Comparison of ENCODE assay signal across 8 cellular contexts in genomic region chr17:59381716-59382570, GRCh38. TPM values are rescaled to one million over a fixed set of nuclear protein-coding genes. Genes with fewer than 3 reads are reported as not detected.
A peak's percentile ranks its signal among the peaks of the same experiment; 100 is the strongest.
DNase-seq lines count a peak whose midpoint lies in the region; ATAC-seq, FAIRE-seq and TF ChIP-seq lines count a peak whose summit lies in the region.

No MANE protein-coding gene starts in this region.

- H3K9me1 ChIP-seq in endothelial cell of umbilical vein (replicated peaks; ENCODE audit: control insufficient read depth, extremely low read depth, insufficient read depth, low read length): no peaks in the 10 kb centered on the region

- no peak for DNase-seq in activated naive CD4-positive, alpha-beta T cell treated with anti-CD3 and anti-CD28 coated beads, Interleukin-2, amount 50 U/mL, for 72 hours (ENCODE audit: low spot score in 2 of 2)
- DNase-seq in activated naive CD4-positive, alpha-beta T cell treated with anti-CD3 and anti-CD28 coated beads, Interleukin-2, amount 50 U/mL, for 16 hours: no peak
- DNase-seq in endothelial cell of umbilical vein (ENCODE audit: low read depth, low spot score): peak; percentile 93
- DNase-seq in upper lobe of right lung: no peak
- DNase-seq in activated CD4-positive, alpha-beta T cell treated with anti-CD3 and anti-CD28 coated beads, Interleukin-2, amount 50 U/mL, for 48 hours: no peak
- DNase-seq in activated CD4-positive, alpha-beta T cell treated with anti-CD3 and anti-CD28 coated beads for 1 hour: no peak

- H3K4me2 ChIP-seq in endothelial cell of umbilical vein (ENCODE audit: insufficient read depth, low read length): no peak overlapping the region

- H3K4me3 ChIP-seq in endothelial cell of umbilical vein (replicated peaks in 1 of 3; ENCODE audit: insufficient read depth in 1 of 3, low read depth in 1 of 3, low read length in 3 of 3): no peak overlapping the region
- no peak overlapping the region for H3K4me3 ChIP-seq in muscle layer of colon (ENCODE audit: low read depth in 1 of 2, low read length in 2 of 2)
- H3K4me3 ChIP-seq in upper lobe of right lung: no peak overlapping the region

- CTCF ChIA-PET in endothelial cell of umbilical vein (lab: Charles Lee): interaction anchor here (0.7 to 2.1 kb wide), 2 partner anchors 49 to 52 kb away, joined by 3 to 12 read pairs; no protein-coding TSS in a partner anchor

- ATAC-seq in activated naive CD4-positive, alpha-beta T cell treated with anti-CD3 and anti-CD28 coated beads, Interleukin-2, amount 50 U/mL, for 72 hours: no peak
- peak; percentile 64 for ATAC-seq in upper lobe of right lung
- no peak for ATAC-seq in GM21576 (IDR thresholded peaks at IDR 0.05; ENCODE audit: unreplicated experiment)

- intact Hi-C loops in endothelial cell of umbilical vein (cut with micrococcal nuclease) (loop anchor here (1.0 kb wide), 1 partner anchor 45 kb away; no protein-coding TSS in a partner anchor), upper lobe of right lung (cut with DNase I) (no loop called here)

- H3K79me2 ChIP-seq in endothelial cell of umbilical vein (ENCODE audit: control insufficient read depth, insufficient read depth, low read length): peaks cover 6% of the 10 kb centered on the region

- H3K9ac ChIP-seq in endothelial cell of umbilical vein (replicated peaks; ENCODE audit: extremely low read depth, insufficient read depth, low read length): no peak overlapping the region
- H3K9ac ChIP-seq in muscle layer of colon (ENCODE audit: low read length): no peak overlapping the region

- TF ChIP-seq CTCF in endothelial cell of umbilical vein (IDR thresholded peaks at IDR 0.05; ENCODE audit: extremely low read depth in 1 of 2, insufficient read depth in 1 of 2, low read depth in 1 of 2, low read length in 2 of 2) (no peak), upper lobe of right lung (IDR thresholded peaks at IDR 0.05) (no peak)

- POLR2A ChIA-PET in endothelial cell of umbilical vein (lab: Charles Lee): no interaction called here

- peaks cover 0 to 6% of the 10 kb centered on the region in 2 experiments for H3K36me3 ChIP-seq in endothelial cell of umbilical vein (ENCODE audit: control insufficient read depth in 2 of 2, extremely low read depth in 1 of 2, insufficient read depth in 2 of 2, low read length in 2 of 2)
- no peaks in the 10 kb centered on the region for H3K36me3 ChIP-seq in muscle layer of colon (ENCODE audit: insufficient read depth, low read length)
- H3K36me3 ChIP-seq in upper lobe of right lung: no peaks in the 10 kb centered on the region

- peak overlapping the region; percentile 46 for H3K27ac ChIP-seq in endothelial cell of umbilical vein (ENCODE audit: insufficient read depth, low read depth, low read length)
- peak overlapping the region; percentile 45 for H3K27ac ChIP-seq in muscle layer of colon (ENCODE audit: low read depth, low read length)
- peak overlapping the region; percentile 70 for H3K27ac ChIP-seq in upper lobe of right lung

- no peak overlapping the region for H2AFZ ChIP-seq in endothelial cell of umbilical vein (ENCODE audit: low read depth, low read length)

- BruUV-seq in endothelial cell of umbilical vein (replicated peaks; lab: Mats Ljungman, UMichigan): no TSS peak

- H3K4me1 ChIP-seq in endothelial cell of umbilical vein (ENCODE audit: control insufficient read depth, extremely low read depth, insufficient read depth, low read length) (peaks cover 44% of the 10 kb centered on the region), muscle layer of colon (ENCODE audit: insufficient read depth, low read length) (peaks cover 49% of the 10 kb centered on the region), upper lobe of right lung (peaks cover 32% of the 10 kb centered on the region)

- no peak for FAIRE-seq in endothelial cell of umbilical vein (lab: Jason Lieb, UNC)

- dilution Hi-C loops in endothelial cell of umbilical vein (cut with MboI; ENCODE audit: extremely low pct_ligation_motif_present, low sequenced_read_pairs): no loop called here

- no peaks in the 10 kb centered on the region for H4K20me1 ChIP-seq in endothelial cell of umbilical vein (replicated peaks; ENCODE audit: control insufficient read depth, extremely low read depth, insufficient read depth, low read length)

- no peaks in the 10 kb centered on the region for H3K36me3 Mint-ChIP-seq in activated naive CD4-positive, alpha-beta T cell treated with anti-CD3 and anti-CD28 coated beads, Interleukin-2, amount 50 U/mL, for 72 hours

- H3K9me3 Mint-ChIP-seq in activated naive CD4-positive, alpha-beta T cell treated with anti-CD3 and anti-CD28 coated beads, Interleukin-2, amount 50 U/mL, for 72 hours: no peaks in the 10 kb centered on the region

- H3K9me3 ChIP-seq in endothelial cell of umbilical vein (replicated peaks; ENCODE audit: control insufficient read depth, insufficient read depth, low read length): no peaks in the 10 kb centered on the region
- H3K9me3 ChIP-seq in muscle layer of colon (ENCODE audit: low read length): no peaks in the 10 kb centered on the region
- H3K9me3 ChIP-seq in upper lobe of right lung: no peaks in the 10 kb centered on the region

- H3K27ac Mint-ChIP-seq in activated naive CD4-positive, alpha-beta T cell treated with anti-CD3 and anti-CD28 coated beads, Interleukin-2, amount 50 U/mL, for 72 hours: peak overlapping the region; percentile 15 to 90

- no peaks in the 10 kb centered on the region for H3K27me3 ChIP-seq in endothelial cell of umbilical vein (ENCODE audit: control insufficient read depth in 2 of 2, insufficient read depth in 2 of 2, low read length in 2 of 2)
- H3K27me3 ChIP-seq in muscle layer of colon (ENCODE audit: control insufficient read depth in 1 of 2, insufficient read depth in 2 of 2, low read length in 2 of 2): no peaks in the 10 kb centered on the region
- no peaks in the 10 kb centered on the region for H3K27me3 ChIP-seq in upper lobe of right lung

- TF ChIP-seq POLR2A in endothelial cell of umbilical vein (IDR thresholded peaks at IDR 0.05; ENCODE audit: low read depth, low read length): no peak

TF ChIP-seq in endothelial cell of umbilical vein, 7 proteins besides CTCF, POLR2A, EP300 and RAD21:
- TF ChIP-seq FOS (IDR thresholded peaks at IDR 0.05; ENCODE audit: borderline replicate concordance, insufficient read depth, low read length) (no peak), JUN (IDR thresholded peaks at IDR 0.05; ENCODE audit: borderline replicate concordance, insufficient read depth, insufficient read length, low read depth) (no peak), POLR2AphosphoS5 (IDR thresholded peaks at IDR 0.05; ENCODE audit: insufficient read depth, low read depth, low read length) (no peak), MYC (IDR thresholded peaks at IDR 0.05; ENCODE audit: low read depth, low read length) (no peak), GATA2 (IDR thresholded peaks at IDR 0.05; ENCODE audit: insufficient read depth, insufficient read length, low read depth, low read length) (no peak), EZH2 (IDR thresholded peaks at IDR 0.05; ENCODE audit: borderline replicate concordance, low read depth, low read length, severe bottlenecking) (no peak)
- TF ChIP-seq, protein P1, sequence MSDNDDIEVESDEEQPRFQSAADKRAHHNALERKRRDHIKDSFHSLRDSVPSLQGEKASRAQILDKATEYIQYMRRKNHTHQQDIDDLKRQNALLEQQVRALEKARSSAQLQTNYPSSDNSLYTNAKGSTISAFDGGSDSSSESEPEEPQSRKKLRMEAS (IDR thresholded peaks at IDR 0.05; ENCODE audit: insufficient read depth, insufficient read length): no peak

RNA-seq across cellular contexts. Expression of gene YPEL2, which starts 50.5 kb away (rescaled TPM):
- 1 to 10 TPM; 6.6 to 7.0 TPM for total RNA-seq in activated naive CD4-positive, alpha-beta T cell treated with anti-CD3 and anti-CD28 coated beads, Interleukin-2, amount 50 U/mL, for 72 hours
- total RNA-seq in endothelial cell of umbilical vein: 59.5 and 66.8 TPM in 2 replicates
- polyA plus RNA-seq in endothelial cell of umbilical vein: 29.4 and 36.5 TPM in 2 replicates
- 36.3 and 39.7 TPM in 2 replicates for polyA plus RNA-seq in endothelial cell of umbilical vein (2011; cell fraction: cytosol; rRNA removed)
- polyA plus RNA-seq in endothelial cell of umbilical vein (2011; cell fraction: nucleus; rRNA removed): 92.6 and 95.6 TPM in 2 replicates
- 22.3 and 25.8 TPM in 2 replicates for polyA plus RNA-seq in endothelial cell of umbilical vein (2012)
- polyA minus RNA-seq in endothelial cell of umbilical vein: 155 and 163 TPM in 2 replicates
- 2.6 TPM for polyA minus RNA-seq in endothelial cell of umbilical vein (2011; cell fraction: cytosol; rRNA and poly(A)+ RNA removed)
- polyA minus RNA-seq in endothelial cell of umbilical vein (2011; cell fraction: nucleus; rRNA and poly(A)+ RNA removed): 117 and 159 TPM in 2 replicates
- 19.6 TPM for total RNA-seq in upper lobe of right lung
